Comparison of ENCODE assay signal across 6 cellular contexts in the genomic region with DNA sequence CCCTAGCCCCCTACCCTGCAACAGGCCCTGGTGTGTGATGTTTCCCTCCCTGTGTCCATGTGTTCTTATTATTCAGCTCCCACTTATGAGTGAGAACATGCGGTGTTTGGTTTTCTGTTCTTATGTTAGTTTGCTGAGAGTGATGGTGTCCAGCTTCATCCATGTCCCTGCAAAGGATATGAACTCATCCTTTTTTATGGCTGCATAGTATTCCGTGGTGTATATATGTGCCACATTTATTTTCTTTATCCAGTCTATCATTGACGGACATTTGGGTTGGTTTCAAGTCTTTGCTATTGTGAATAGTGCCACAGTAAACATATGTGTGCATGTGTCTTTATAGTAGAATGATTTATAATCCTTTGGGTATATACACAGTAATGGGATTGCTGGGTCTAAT. TPM values are rescaled to one million over a fixed set of nuclear protein-coding genes. Genes with fewer than 3 reads are reported as not detected.
DNase-seq lines count a peak whose midpoint lies in the region; ATAC-seq, FAIRE-seq and TF ChIP-seq lines count a peak whose summit lies in the region.
"Not testable (repeated sequence)": the region's sequence is repeated elsewhere in the genome, so short reads cannot be mapped to it uniquely, and the experiment has no call there.

No MANE protein-coding gene starts in this region.

- not testable (repeated sequence) for FAIRE-seq in K562 (lab: Jason Lieb, UNC)

- not testable (repeated sequence) for H3K9me1 ChIP-seq in K562 (ENCODE audit: control insufficient read depth, insufficient read depth, low read length)

- not testable (repeated sequence) for H3K4me3 ChIP-seq in HEK293 (ENCODE audit: low read depth, low read length); K562; dorsolateral prefrontal cortex

- H3K4me2 ChIP-seq in K562 (ENCODE audit: insufficient read depth, low read length) = not testable (repeated sequence)

- H3K4me1 ChIP-seq in HEK293 (ENCODE audit: control insufficient read depth, insufficient read depth, low read length) = peaks cover 12% of the 10 kb centered on the region; the same call in 1 of the 2 replicates
- H3K4me1 ChIP-seq in K562 (replicated peaks in 1 of 2; ENCODE audit: control insufficient read depth in 2 of 2, insufficient read depth in 2 of 2, low read length in 2 of 2) = peaks cover 6 to 12% of the 10 kb centered on the region in 2 experiments; a peak in 4 of 5 replicates

- POLR2A ChIA-PET in HEK293 (lab: Yijun Ruan, JAX) = not testable (repeated sequence)
- POLR2A ChIA-PET in K562 (lab: Yijun Ruan, JAX) = interaction anchor here (0.9 kb wide), 1 partner anchor 10 kb away, joined by 3 read pairs; no protein-coding TSS in a partner anchor

- H3K4me3 Mint-ChIP-seq in stimulated activated memory B cell treated with anti-CD40 and anti-IgM and Interleukin-4, amounts not matched to agents 10 μg/mL and 1 μg/mL and 100 μg/mL, for 72 hours = not testable (repeated sequence)

- WGBS in K562 (ENCODE audit: insufficient coverage, low coverage, missing lambda C conversion rate) = 90% methylated on average over 3 of the region's 3 CpGs

- not testable (repeated sequence) for DNase-seq in K562 (ENCODE audit: extremely low read depth in 1 of 4, low spot score in 3 of 4); dorsolateral prefrontal cortex

- not testable (repeated sequence) for H3K36me3 ChIP-seq in HEK293 (ENCODE audit: control insufficient read depth in 2 of 2, insufficient read depth in 1 of 2, low read length in 2 of 2); K562 (ENCODE audit: control insufficient read depth, insufficient read depth, low read length)

- TF ChIP-seq POLR2A in K562 (conservative IDR thresholded peaks at IDR 0.05) = not testable (repeated sequence)

- not testable (repeated sequence) for TF ChIP-seq RAD21 in K562 (CRISPR knock-in tag; conservative IDR thresholded peaks at IDR 0.05 in 1 of 2, IDR thresholded peaks at IDR 0.05 in 1 of 2)

- H3K9me3 ChIP-seq in HEK293 (ENCODE audit: control insufficient read depth, insufficient read depth, low read depth, low read length); K562 (replicated peaks; ENCODE audit: control insufficient read depth, insufficient read depth, low read depth, low read length): not testable (repeated sequence)

- ATAC-seq in SK-N-SH treated with all-trans-retinoic acid at 6 μM for 48 hours; K562; stimulated activated memory B cell treated with anti-CD40 and anti-IgM and Interleukin-4, amounts not matched to agents 10 μg/mL and 1 μg/mL and 100 μg/mL, for 72 hours: not testable (repeated sequence)

- H3K4me1 Mint-ChIP-seq in stimulated activated memory B cell treated with anti-CD40 and anti-IgM and Interleukin-4, amounts not matched to agents 10 μg/mL and 1 μg/mL and 100 μg/mL, for 72 hours = peaks cover 44% of the 10 kb centered on the region

- peaks cover 19% of the 10 kb centered on the region; the same call in 2 of the 3 replicates for H3K79me2 ChIP-seq in K562 (ENCODE audit: control insufficient read depth, insufficient read depth, low read length)

- CTCF ChIA-PET in HEK293 (lab: Yijun Ruan, JAX); K562 (lab: Yijun Ruan, JAX; ENCODE audit: low intra/inter-chr PET ratio): not testable (repeated sequence)

- TF ChIP-seq CTCF in HEK293 (tag by site-specific recombination; IDR thresholded peaks at IDR 0.05); K562 (IDR thresholded peaks at IDR 0.05 in 2 of 3, conservative IDR thresholded peaks at IDR 0.05 in 1 of 3; ENCODE audit: insufficient read depth in 2 of 3, low read depth in 1 of 3, low read length in 3 of 3); dorsolateral prefrontal cortex (IDR thresholded peaks at IDR 0.05 in 54 of 56, conservative IDR thresholded peaks at IDR 0.05 in 2 of 56; ENCODE audit: low read depth in 1 of 56, partially characterized antibody in 56 of 56): not testable (repeated sequence)

- not testable (repeated sequence) for TF ChIP-seq EP300 in K562 (IDR thresholded peaks at IDR 0.05; ENCODE audit: low read length)

- not testable (repeated sequence) for H2AFZ ChIP-seq in K562 (ENCODE audit: low read depth, low read length)

- not testable (repeated sequence) for BruUV-seq in K562 (replicated peaks; lab: Mats Ljungman, UMichigan)

- H3K27me3 ChIP-seq in K562 (ENCODE audit: control insufficient read depth in 2 of 2, insufficient read depth in 2 of 2, low read length in 2 of 2); dorsolateral prefrontal cortex: not testable (repeated sequence)

- not testable (repeated sequence) for H3K27me3 Mint-ChIP-seq in stimulated activated memory B cell treated with anti-CD40 and anti-IgM and Interleukin-4, amounts not matched to agents 10 μg/mL and 1 μg/mL and 100 μg/mL, for 72 hours

- intact Hi-C loops in K562 (cut with micrococcal nuclease) = not testable (repeated sequence)
- intact Hi-C loops in dorsolateral prefrontal cortex (cut with DNase I) = loop anchor here in 1 of 2 donors (5.0 kb wide), 1 partner anchor 115 kb away; no protein-coding TSS in a partner anchor

- not testable (repeated sequence) for H3K9ac ChIP-seq in K562 (ENCODE audit: insufficient read depth in 1 of 2, low read depth in 2 of 2, low read length in 2 of 2)

- not testable (repeated sequence) for H3K27ac ChIP-seq in HEK293 (ENCODE audit: extremely low read depth, low read depth, low read length); K562 (ENCODE audit: extremely low read depth, low read depth, low read length)
- H3K27ac ChIP-seq in cingulate gyrus (ENCODE audit: low read depth, low read length) (peak overlapping the region; percentile 10), dorsolateral prefrontal cortex (peak overlapping the region in 32 of 59 donors; percentile 5 to 83 (median 52))

- H3K27ac Mint-ChIP-seq in stimulated activated memory B cell treated with anti-CD40 and anti-IgM and Interleukin-4, amounts not matched to agents 10 μg/mL and 1 μg/mL and 100 μg/mL, for 72 hours = peak overlapping the region; percentile 42

- H4K20me1 ChIP-seq in K562 (replicated peaks; ENCODE audit: control insufficient read depth, insufficient read depth, low read length) = not testable (repeated sequence)

- H3K9me3 Mint-ChIP-seq in stimulated activated memory B cell treated with anti-CD40 and anti-IgM and Interleukin-4, amounts not matched to agents 10 μg/mL and 1 μg/mL and 100 μg/mL, for 72 hours = not testable (repeated sequence)

- in situ Hi-C loops in K562 (cut with MboI) = not testable (repeated sequence)

- peaks cover 25% of the 10 kb centered on the region for H3K36me3 Mint-ChIP-seq in stimulated activated memory B cell treated with anti-CD40 and anti-IgM and Interleukin-4, amounts not matched to agents 10 μg/mL and 1 μg/mL and 100 μg/mL, for 72 hours

TF ChIP-seq in HEK293, 187 proteins besides CTCF, POLR2A, EP300 and RAD21:
- TF ChIP-seq ZNF146 (tag by site-specific recombination; IDR thresholded peaks at IDR 0.05) = peak; percentile 96

TF ChIP-seq in SK-N-SH treated with all-trans-retinoic acid at 6 μM for 48 hours, 23 proteins besides CTCF, POLR2A, EP300 and RAD21:
- 0 out of 2 replicates have a peak, but pooled peaks have one; percentile 51 for TF ChIP-seq ZNF8 (CRISPR knock-in tag; IDR thresholded peaks at IDR 0.05)
TF ChIP-seq in SK-N-SH treated with all-trans-retinoic acid at 6 μM for 48 hours: peak in this region for 1; not testable (repeated sequence) for 22.

TF ChIP-seq in K562, 482 proteins besides CTCF, POLR2A, EP300 and RAD21:
- TF ChIP-seq BCOR (IDR thresholded peaks at IDR 0.05) (0 out of 2 replicates have a peak, but pooled peaks have one; percentile 45), ZNF146 (CRISPR knock-in tag; IDR thresholded peaks at IDR 0.05; ENCODE audit: unreplicated experiment) (peak; percentile 89)

RNA-seq across cellular contexts. Expression of a gene that starts 51.3 kb away (rescaled TPM):
- 24.0 and 65.8 TPM in 2 replicates for total RNA-seq in K562 (2011; cell fraction: chromatin; rRNA removed; ENCODE audit: low replicate concordance)
- 12.0 and 13.7 TPM in 2 replicates for total RNA-seq in K562 (2011; cell fraction: nucleolus; rRNA removed)
- 31.4 and 57.9 TPM in 2 replicates for total RNA-seq in K562 (2011; cell fraction: nucleoplasm; rRNA removed)
- total RNA-seq in K562 (2014; rRNA removed) (6.4 and 6.8 TPM in 2 replicates), K562 (2014; rRNA removed; fragmentation: Illumina TruSeq; extraction: Trizol) (7.0 and 7.6 TPM in 2 replicates), K562 (2015; rRNA removed; fragmentation: Illumina TruSeq; extraction: Trizol) (6.7 and 6.8 TPM in 2 replicates), K562 (2021) (10.7 and 12.7 TPM in 2 replicates), dorsolateral prefrontal cortex (100 to 1,000 TPM in 119 of 120 experiments, 10 to 100 TPM in 1; 76.4 to 314 (median 223) TPM)
- polyA plus RNA-seq in K562 (2011; rRNA removed) (6.6 and 8.1 TPM in 2 replicates), K562 (2014; fragmentation: Illumina TruSeq; extraction: Trizol) (10.2 and 10.4 TPM in 2 replicates), K562 (2014; fragmentation: Nextera tagmentation; extraction: Ambion mirVana) (1 to 10 TPM; 2.2 to 2.3 TPM), K562 (2014; rRNA removed) (5.1 and 7.9 TPM in 2 replicates)
- 5.5 and 6.9 TPM in 2 replicates for polyA plus RNA-seq in K562 (2011; cell fraction: cytosol; rRNA removed)
- polyA plus RNA-seq in K562 (2011; cell fraction: nucleus; rRNA removed) = 25.2 and 37.8 TPM in 2 replicates
- polyA plus RNA-seq in K562 (2012) = 6.7 and 11.7 TPM in 2 replicates
- 13.0 and 16.7 TPM in 2 replicates for polyA minus RNA-seq in K562 (2011; rRNA and poly(A)+ RNA removed)
- polyA minus RNA-seq in K562 (2011; cell fraction: cytosol; rRNA and poly(A)+ RNA removed) = 4.1 and 5.9 TPM in 2 replicates
- 15.5 and 24.1 TPM in 2 replicates for polyA minus RNA-seq in K562 (2011; cell fraction: nucleus; rRNA and poly(A)+ RNA removed)
